In genomic region chr6:137323860-137324259, GRCh38 we compare ENCODE assay signal across 19 cellular contexts.
DNase-seq lines count a peak whose midpoint lies in the region; ATAC-seq, FAIRE-seq and TF ChIP-seq lines count a peak whose summit lies in the region.
"Had no signal": no experiment of that assay in that cellular context is flagged by ENCODE, and none has a peak within 500 bp of the region (broad histone marks: within the 10 kb centered on the region; RNA-seq: fewer than 3 reads in every experiment).

No MANE protein-coding gene starts in this region.

- POLR2A ChIA-PET in CD4-positive, alpha-beta T cell (lab: Charles Lee): no interaction called here

- no peaks in the 10 kb centered on the region for H3K9me3 Mint-ChIP-seq in CD4-positive, alpha-beta T cell
- no peaks in the 10 kb centered on the region for H3K9me3 Mint-ChIP-seq in Calu3 (ENCODE audit: low read depth, unreplicated experiment)
- H3K9me3 Mint-ChIP-seq: activated naive CD8-positive, alpha-beta T cell treated with anti-CD3 and anti-CD28 coated beads for 36 hours; activated T-helper 1 cell treated with anti-CD3 and anti-CD28 coated beads, Interleukin-12 subunit alpha, Interleukin-12 subunit beta, Interleukin-2, Interleukin-4 antibody, amounts not matched to agents 30 ng/mL and 10 ng/mL and 1 ng/mL, durations not matched to agents 14 hours and 24 hours and 36 hours; effector memory CD8-positive, alpha-beta T cell had no signal

- FAIRE-seq in GM12892 (lab: Jason Lieb, UNC): peak; percentile 30
- FAIRE-seq: G401.6 had no signal

- CTCF ChIA-PET in CD4-positive, alpha-beta T cell (lab: Charles Lee): no interaction called here
- CTCF ChIA-PET in Calu3 (lab: Charles Lee): no interaction called here

- BruUV-seq in Calu3 (replicated peaks; lab: Mats Ljungman, UMichigan): no TSS peak

- TF ChIP-seq POLR2A in GM12892 (IDR thresholded peaks at IDR 0.05; ENCODE audit: low read depth, low read length): no peak

- H3K36me3 Mint-ChIP-seq in CD4-positive, alpha-beta T cell (ENCODE audit: low read depth): no peaks in the 10 kb centered on the region
- H3K36me3 Mint-ChIP-seq in Calu3 (ENCODE audit: insufficient read depth, unreplicated experiment): no peaks in the 10 kb centered on the region
- H3K36me3 Mint-ChIP-seq: activated naive CD8-positive, alpha-beta T cell treated with anti-CD3 and anti-CD28 coated beads for 36 hours had no signal

- H3K4me3 Mint-ChIP-seq in CD4-positive, alpha-beta T cell: no peak overlapping the region
- no peak overlapping the region for H3K4me3 Mint-ChIP-seq in Calu3 (ENCODE audit: low read depth, unreplicated experiment)
- H3K4me3 Mint-ChIP-seq: activated naive CD8-positive, alpha-beta T cell treated with anti-CD3 and anti-CD28 coated beads for 36 hours; activated T-helper 1 cell treated with anti-CD3 and anti-CD28 coated beads, Interleukin-12 subunit alpha, Interleukin-12 subunit beta, Interleukin-2, Interleukin-4 antibody, amounts not matched to agents 30 ng/mL and 10 ng/mL and 1 ng/mL, durations not matched to agents 14 hours and 24 hours and 36 hours; effector memory CD8-positive, alpha-beta T cell had no signal

- H3K9me3 ChIP-seq in CD4-positive, alpha-beta T cell (ENCODE audit: control insufficient read depth, low read length): no peaks in the 10 kb centered on the region
- H3K9me3 ChIP-seq: neutrophil, SJCRH30, spleen had no signal

- intact Hi-C loops in CD4-positive, alpha-beta T cell (cut with DNase I, micrococcal nuclease): no loop called here
- intact Hi-C loops in Calu3 (cut with micrococcal nuclease; ENCODE audit: unreplicated experiment): no loop called here

- no peak for DNase-seq in GM12892 (ENCODE audit: insufficient read length)
- DNase-seq in Kasumi-1 (lab: John Stamatoyannopoulos, UW): peak; percentile 23 to 51
- peak; percentile 46 for DNase-seq in OCI-M1 (lab: John Stamatoyannopoulos, UW)
- peak; percentile 24 for DNase-seq in iPS-NIHi11 (ENCODE audit: low spot score)
- no peak for DNase-seq in CD4-positive, alpha-beta T cell
- no peak for DNase-seq in NCI-H2196 treated with DMSO at 0.1 percent for 48 hours (lab: John Stamatoyannopoulos, UW; ENCODE audit: unreplicated experiment)
- DNase-seq in Calu3: no peak
- DNase-seq in NCI-H2029 (lab: John Stamatoyannopoulos, UW): no peak
- DNase-seq: activated naive CD8-positive, alpha-beta T cell treated with anti-CD3 and anti-CD28 coated beads for 36 hours; effector memory CD8-positive, alpha-beta T cell; NCI-H1694 treated with DMSO at 0.1 percent for 48 hours; NCI-H446; SJCRH30; spleen; stimulated activated CD4-positive, alpha-beta T cell treated with anti-CD3 and anti-CD28 coated beads, Interleukin-4, amount 100 ng/mL, for 4 hours; T1000 had no signal

- no peak overlapping the region for H3K27ac ChIP-seq in CD4-positive, alpha-beta T cell (ENCODE audit: low read depth, low read length)
- H3K27ac ChIP-seq: neutrophil, SJCRH30, spleen had no signal

- H3K27ac Mint-ChIP-seq in CD4-positive, alpha-beta T cell: no peak overlapping the region
- no peak overlapping the region for H3K27ac Mint-ChIP-seq in Calu3 (ENCODE audit: unreplicated experiment)
- H3K27ac Mint-ChIP-seq: activated naive CD8-positive, alpha-beta T cell treated with anti-CD3 and anti-CD28 coated beads for 36 hours; activated T-helper 1 cell treated with anti-CD3 and anti-CD28 coated beads, Interleukin-12 subunit alpha, Interleukin-12 subunit beta, Interleukin-2, Interleukin-4 antibody, amounts not matched to agents 30 ng/mL and 10 ng/mL and 1 ng/mL, durations not matched to agents 14 hours and 24 hours and 36 hours; effector memory CD8-positive, alpha-beta T cell had no signal

- no peak for TF ChIP-seq CTCF in CD4-positive, alpha-beta T cell (IDR thresholded peaks at IDR 0.05)
- no peak for TF ChIP-seq CTCF in Calu3 (IDR thresholded peaks at IDR 0.05; ENCODE audit: unreplicated experiment)

- no peaks in the 10 kb centered on the region for H3K27me3 ChIP-seq in CD4-positive, alpha-beta T cell (ENCODE audit: control insufficient read depth, insufficient read depth, low read length)
- H3K27me3 ChIP-seq: SJCRH30, spleen had no signal

- H3K27me3 Mint-ChIP-seq in CD4-positive, alpha-beta T cell: no peaks in the 10 kb centered on the region
- no peaks in the 10 kb centered on the region for H3K27me3 Mint-ChIP-seq in Calu3 (ENCODE audit: unreplicated experiment)
- H3K27me3 Mint-ChIP-seq: activated naive CD8-positive, alpha-beta T cell treated with anti-CD3 and anti-CD28 coated beads for 36 hours; effector memory CD8-positive, alpha-beta T cell had no signal

- no peaks in the 10 kb centered on the region for H3K4me1 Mint-ChIP-seq in CD4-positive, alpha-beta T cell (ENCODE audit: low read depth)
- H3K4me1 Mint-ChIP-seq in Calu3 (ENCODE audit: low read depth, unreplicated experiment): no peaks in the 10 kb centered on the region
- H3K4me1 Mint-ChIP-seq: activated naive CD8-positive, alpha-beta T cell treated with anti-CD3 and anti-CD28 coated beads for 36 hours had no signal

- ATAC-seq in CD4-positive, alpha-beta T cell (ENCODE audit: poor library complexity): no peak
- ATAC-seq: effector memory CD8-positive, alpha-beta T cell had no signal

Comparison
In these comparisons a context has a peak if more than half of its experiments do, and no peak if none do; other contexts are left out.
1. DNase-seq: peak in Kasumi-1 (2 of 2), OCI-M1 (single experiment) and iPS-NIHi11 (single experiment); none in GM12892 (single experiment), CD4-positive, alpha-beta T cell (0 of 10), NCI-H2196 treated with DMSO at 0.1 percent for 48 hours (single experiment), Calu3 (single experiment) and NCI-H2029 (single experiment).